ENCODE assay signal across 9 cellular contexts in the genomic region with DNA sequence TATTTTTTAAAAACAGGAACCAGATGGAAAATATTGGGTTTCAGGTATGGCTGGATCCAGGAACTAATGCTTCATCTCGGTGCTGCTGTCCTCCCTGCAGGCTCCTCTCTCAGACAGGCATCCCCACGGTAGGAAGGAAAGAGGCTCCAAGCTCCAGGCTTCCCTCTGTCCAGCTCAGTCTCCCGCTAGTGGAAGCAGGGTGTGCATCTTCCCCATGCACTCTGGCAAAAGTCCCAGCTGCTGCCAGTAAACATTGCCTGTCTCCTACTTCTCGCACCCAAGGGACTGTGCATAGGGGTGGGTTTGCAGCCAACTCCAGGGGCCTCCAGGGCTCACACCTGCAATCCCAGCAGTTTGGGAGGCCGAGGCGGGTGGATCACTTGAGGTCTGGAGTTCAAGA. TPM values are rescaled to one million over a fixed set of nuclear protein-coding genes. Genes with fewer than 3 reads are reported as not detected.
DNase-seq lines count a peak whose midpoint lies in the region; ATAC-seq and TF ChIP-seq lines count a peak whose summit lies in the region.
"Had no signal": no experiment of that assay in that cellular context is flagged by ENCODE, and none has a peak within 500 bp of the region (broad histone marks: within the 10 kb centered on the region; RNA-seq: fewer than 3 reads in every experiment).

No MANE protein-coding gene starts in this region.

- TF ChIP-seq CTCF in Peyer's patch (IDR thresholded peaks at IDR 0.05) (no peak), heart right ventricle (IDR thresholded peaks at IDR 0.05) (no peak)

- H3K36me3 ChIP-seq in CD4-positive, alpha-beta memory T cell (ENCODE audit: insufficient read depth, low read length) = peaks cover 9% of the 10 kb centered on the region
- H3K36me3 ChIP-seq in Peyer's patch (no peaks in the 10 kb centered on the region), heart right ventricle (no peaks in the 10 kb centered on the region)

- no peak overlapping the region for H3K4me3 ChIP-seq in CD4-positive, alpha-beta memory T cell (ENCODE audit: low read length in 2 of 2)
- H3K4me3 ChIP-seq in Peyer's patch (no peak overlapping the region), heart right ventricle (no peak overlapping the region)

- H3K9me3 ChIP-seq in CD4-positive, alpha-beta memory T cell (ENCODE audit: control insufficient read depth in 1 of 2, low read length in 2 of 2) = no peaks in the 10 kb centered on the region
- H3K9me3 ChIP-seq in Peyer's patch = no peaks in the 10 kb centered on the region
- H3K9me3 ChIP-seq in heart right ventricle = no peaks in the 10 kb centered on the region

- TF ChIP-seq POLR2A in Peyer's patch (IDR thresholded peaks at IDR 0.05) = no peak
- TF ChIP-seq POLR2A in erythroblast (IDR thresholded peaks at IDR 0.05; ENCODE audit: low read length) = no peak

- peak overlapping the region in 1 of 8 donors; percentile 64 for H3K4me3 Mint-ChIP-seq in CD4-positive, alpha-beta memory T cell

- no peak for DNase-seq in CD4-positive, alpha-beta memory T cell
- DNase-seq in Peyer's patch (no peak), heart right ventricle (peak; percentile 24 to 25), pons (ENCODE audit: low spot score) (peak; percentile 82), COLO829 (ENCODE audit: low spot score) (no peak), NCI-H1436 treated with DMSO at 0.1 percent for 48 hours (lab: John Stamatoyannopoulos, UW) (no peak), erythroblast (lab: John Stamatoyannopoulos, UW) (no peak)

- peaks cover 11% of the 10 kb centered on the region for H3K4me1 ChIP-seq in CD4-positive, alpha-beta memory T cell (ENCODE audit: insufficient read depth, low read length)
- H3K4me1 ChIP-seq in Peyer's patch (peaks cover 0 to 11% (median 7%) of the 10 kb centered on the region in 4 donors), heart right ventricle (peaks cover 6 to 16% (median 11%) of the 10 kb centered on the region in 9 donors)

- H3K4me1 Mint-ChIP-seq in CD4-positive, alpha-beta memory T cell = peaks cover 8 to 20% (median 11%) of the 10 kb centered on the region in 4 donors

- H3K27me3 Mint-ChIP-seq in CD4-positive, alpha-beta memory T cell = no peaks in the 10 kb centered on the region

- peak overlapping the region in 4 of 7 donors; percentile 87 to 96 (median 90) for H3K27ac Mint-ChIP-seq in CD4-positive, alpha-beta memory T cell

- CTCF ChIA-PET in CD4-positive, alpha-beta memory T cell (lab: Charles Lee; ENCODE audit: partially characterized antibody) = interaction anchor here (1.4 to 8.8 kb wide), 11 partner anchors 13 to 119 kb away, joined by 4 to 148 read pairs (median 9); partner anchors contain the start of gene ARRDC2

- H3K27me3 ChIP-seq in CD4-positive, alpha-beta memory T cell (ENCODE audit: insufficient read depth, low read length) = no peaks in the 10 kb centered on the region
- no peaks in the 10 kb centered on the region for H3K27me3 ChIP-seq in Peyer's patch
- no peaks in the 10 kb centered on the region for H3K27me3 ChIP-seq in heart right ventricle

- H3K36me3 Mint-ChIP-seq in CD4-positive, alpha-beta memory T cell = peaks cover 6 to 22% of the 10 kb centered on the region in 2 donors

- POLR2A ChIA-PET in CD4-positive, alpha-beta memory T cell (lab: Charles Lee; ENCODE audit: partially characterized antibody) = interaction anchor here (0.7 to 11.6 kb wide), 9 partner anchors 13 to 135 kb away, joined by 3 to 140 read pairs (median 7); partner anchors contain the start of gene ARRDC2

- peak in 5 of 8 donors; percentile 29 to 52 (median 45) for ATAC-seq in heart right ventricle
- no peak for ATAC-seq in HG03432 (IDR thresholded peaks at IDR 0.05; ENCODE audit: unreplicated experiment)

- no peaks in the 10 kb centered on the region for H3K9me3 Mint-ChIP-seq in CD4-positive, alpha-beta memory T cell
- H3K9me3 Mint-ChIP-seq: immature natural killer cell had no signal

- intact Hi-C loops in CD4-positive, alpha-beta memory T cell (cut with micrococcal nuclease) = no loop called here
- intact Hi-C loops in heart right ventricle (cut with DNase I) = loop anchor here in 4 of 10 donors (5.0 to 10.0 kb wide), 3 partner anchors 113 to 123 kb away; partner anchors contain the start of gene CCDC124 (in 1 of the 4)

- 64 to 72% methylated on average over 6 of the region's 6 CpGs for WGBS in heart right ventricle, 2 donors

- H3K27ac ChIP-seq in CD4-positive, alpha-beta memory T cell (ENCODE audit: low read depth, low read length) = peak overlapping the region; percentile 44
- peak overlapping the region; percentile 65 to 85 (median 70) for H3K27ac ChIP-seq in Peyer's patch
- peak overlapping the region; percentile 71 to 93 (median 82) for H3K27ac ChIP-seq in heart right ventricle

RNA-seq across cellular contexts. Expression of gene IL12RB1, which starts 29.2 kb away (rescaled TPM):
- total RNA-seq in CD4-positive, alpha-beta memory T cell = 10 to 100 TPM; 39.3 to 42.1 TPM
- 10 to 100 TPM; 35.0 to 55.1 TPM for polyA plus RNA-seq in CD4-positive, alpha-beta memory T cell
- total RNA-seq in Peyer's patch = 10 to 100 TPM in 1 of 4 donors, 1 to 10 TPM in 3; 1.2 to 19.0 (median 2.8) TPM
- 1 to 10 TPM in 2 of 10 donors, under 1 TPM in 8; 0.24 to 5.4 (median 0.45) TPM for total RNA-seq in heart right ventricle
- polyA plus RNA-seq in heart right ventricle = under 1 TPM; 0.36 to 0.51 TPM

RNA-seq across cellular contexts. Expression of gene MAST3, which starts 40.0 kb away (rescaled TPM):
- total RNA-seq in CD4-positive, alpha-beta memory T cell = 10 to 100 TPM; 51.6 to 53.9 TPM
- 10 to 100 TPM in 1 of 2 donors, 1 to 10 TPM in 1; 4.3 to 16.7 TPM for polyA plus RNA-seq in CD4-positive, alpha-beta memory T cell
- total RNA-seq in Peyer's patch (10 to 100 TPM; 47.8 to 56.3 (median 52.0) TPM), heart right ventricle (1 to 10 TPM; 2.8 to 6.4 (median 4.6) TPM)
- polyA plus RNA-seq in heart right ventricle = 1 to 10 TPM; 1.5 to 2.6 TPM

RNA-seq across cellular contexts. Expression of gene ARRDC2, which starts 49.6 kb away (rescaled TPM):
- total RNA-seq in CD4-positive, alpha-beta memory T cell = 100 to 1,000 TPM; 136 to 138 TPM
- polyA plus RNA-seq in CD4-positive, alpha-beta memory T cell = 10 to 100 TPM; 39.8 to 47.9 TPM
- 10 to 100 TPM; 26.8 to 94.9 (median 29.4) TPM for total RNA-seq in Peyer's patch
- total RNA-seq in heart right ventricle = 10 to 100 TPM in 5 of 10 donors, 1 to 10 TPM in 5; 4.8 to 22.4 (median 10.0) TPM
- polyA plus RNA-seq in heart right ventricle = 10 to 100 TPM; 19.3 to 45.5 TPM

Comparison
In these comparisons a context has a peak if more than half of its experiments do, and no peak if none do; other contexts are left out.
1. DNase-seq: peak in heart right ventricle (2 of 2) and pons (single experiment); none in CD4-positive, alpha-beta memory T cell (0 of 5), Peyer's patch (0 of 3), COLO829 (single experiment), NCI-H1436 treated with DMSO at 0.1 percent for 48 hours (single experiment) and erythroblast (0 of 2).
2. RNA of gene MAST3, which starts 40.0 kb away (total RNA-seq): 47.8 to 56.3 TPM in Peyer's patch and 51.6 to 53.9 TPM in CD4-positive, alpha-beta memory T cell; 2.8 to 6.4 TPM in heart right ventricle; every median in the first group is over 4 times any median in the second.
3. Peak in every context shown above with its lines, with median percentiles within 50 percentile points of each other: H3K27ac ChIP-seq.